8 cellular contexts compared by ENCODE assay signal in genomic region chr12:51083140-51083833, GRCh38. TPM values are rescaled to one million over a fixed set of nuclear protein-coding genes. Genes with fewer than 3 reads are reported as not detected.
A peak's percentile ranks its signal among the peaks of the same experiment; 100 is the strongest.
DNase-seq lines count a peak whose midpoint lies in the region; ATAC-seq and TF ChIP-seq lines count a peak whose summit lies in the region.

Gene CSRNP2 (minus strand): TSS chr12:51083596. CDS start chr12:51076561, 7,035 bp downstream.

- peak within 1 kb of the TSS; percentile 85 for H3K27ac ChIP-seq in caudate nucleus (ENCODE audit: low read depth, low read length)

- in situ Hi-C loops in GM18951 (cut with MboI; ENCODE audit: low sequenced_read_pairs, unreplicated experiment), result no loop called here

- H3K4me3 Mint-ChIP-seq in activated B cell treated with CpG ODN at 0.5 μM for 24 hours, result peak within 1 kb of the TSS; percentile 96

- H3K4me1 Mint-ChIP-seq in activated B cell treated with CpG ODN at 0.5 μM for 24 hours, result peaks cover 20% of the 10 kb centered on the region

- no peak for TF ChIP-seq CTCF in activated B cell treated with CpG ODN at 0.5 μM for 24 hours (IDR thresholded peaks at IDR 0.05)

- no peaks in the 10 kb centered on the region for H3K9me3 Mint-ChIP-seq in activated B cell treated with CpG ODN at 0.5 μM for 24 hours

- peak; percentile 98 for ATAC-seq in HG03196 (IDR thresholded peaks at IDR 0.05; ENCODE audit: unreplicated experiment)
- peak; percentile 99 for ATAC-seq in activated B cell treated with CpG ODN at 0.5 μM for 24 hours (ENCODE audit: low read depth)

- intact Hi-C loops in activated B cell treated with CpG ODN at 0.5 μM for 24 hours (cut with micrococcal nuclease), result loop anchor here (1.0 to 10.0 kb wide), 10 partner anchors 35 to 452 kb away; partner anchors contain the start of genes ATF1, BIN2, DAZAP2 and LETMD1

- CTCF ChIA-PET in activated B cell treated with CpG ODN at 0.5 μM for 24 hours (lab: Charles Lee), result interaction anchor here (1.4 kb wide), 1 partner anchor 258 kb away, joined by 6 read pairs; no protein-coding TSS in a partner anchor

- peak; percentile 100 for TF ChIP-seq POLR2A in GM18951 (IDR thresholded peaks at IDR 0.05; ENCODE audit: extremely low read depth, insufficient read depth, insufficient read length)

- peaks cover 4% of the 10 kb centered on the region for H3K36me3 Mint-ChIP-seq in activated B cell treated with CpG ODN at 0.5 μM for 24 hours (ENCODE audit: low read depth)

- H3K27me3 Mint-ChIP-seq in activated B cell treated with CpG ODN at 0.5 μM for 24 hours, result no peaks in the 10 kb centered on the region

- peak; percentile 98 for DNase-seq in AG08396 (ENCODE audit: low spot score)
- peak; percentile 84 for DNase-seq in NCI-H345 (lab: John Stamatoyannopoulos, UW)
- DNase-seq in activated B cell treated with CpG ODN at 0.5 μM for 24 hours, result peak; percentile 92
- DNase-seq in caudate nucleus (lab: John Stamatoyannopoulos, UW), result peak; percentile 43 to 98 (median 96)
- peak; percentile 91 for DNase-seq in inferior parietal cortex (ENCODE audit: extremely low spot score)
- peak; percentile 88 to 91 for DNase-seq in stimulated activated CD4-positive, alpha-beta T cell treated with anti-CD3 and anti-CD28 coated beads, Interleukin-12 subunit alpha, Interleukin-12 subunit beta, amount 100 ng/mL, for 24 hours (ENCODE audit: low read depth in 2 of 2)

- peak within 1 kb of the TSS; percentile 71 for H3K27ac Mint-ChIP-seq in activated B cell treated with CpG ODN at 0.5 μM for 24 hours

- POLR2A ChIA-PET in activated B cell treated with CpG ODN at 0.5 μM for 24 hours (lab: Charles Lee), result interaction anchor here (0.5 to 2.4 kb wide), 24 partner anchors 16 to 967 kb away, joined by 3 to 21 read pairs (median 4); partner anchors contain the start of genes ATF1, DAZAP2, POU6F1 and SLC11A2

RNA-seq across cellular contexts. Expression of gene CSRNP2, which starts in this region (rescaled TPM):
- total RNA-seq in activated B cell treated with CpG ODN at 0.5 μM for 24 hours, result 16.9 and 17.7 TPM in 2 replicates

Comparison
In these comparisons a context has a peak if more than half of its experiments do, and no peak if none do; other contexts are left out.
1. Peak in every context shown above with its lines: DNase-seq, ATAC-seq and H3K27ac ChIP-seq.